In genomic region chr12:53481458-53481857, GRCh38 we compare ENCODE assay signal across 18 cellular contexts. TPM values are rescaled to one million over a fixed set of nuclear protein-coding genes. Genes with fewer than 3 reads are reported as not detected.
A peak's percentile ranks its signal among the peaks of the same experiment; 100 is the strongest.
DNase-seq lines count a peak whose midpoint lies in the region; ATAC-seq and TF ChIP-seq lines count a peak whose summit lies in the region.
"Not testable (repeated sequence)": the region's sequence is repeated elsewhere in the genome, so short reads cannot be mapped to it uniquely, and the experiment has no call there.
"Had no signal": no experiment of that assay in that cellular context is flagged by ENCODE, and none has a peak within 500 bp of the region (broad histone marks: within the 10 kb centered on the region; RNA-seq: fewer than 3 reads in every experiment).

No MANE protein-coding gene starts in this region.

- ATAC-seq in activated T-cell treated with anti-CD3 and anti-CD28 coated beads, Interleukin-2, amount 50 U/mL, for 72 hours (replicated peaks in 1 of 2); natural killer cell; stimulated activated naive B cell treated with anti-CD40 and anti-IgM and Interleukin-4, amounts not matched to agents 10 μg/mL and 1 μg/mL and 100 μg/mL, for 72 hours (replicated peaks): not testable (repeated sequence)

- not testable (repeated sequence) for H3K9me3 ChIP-seq in AG04450 (ENCODE audit: control insufficient read depth, insufficient read depth, low read length)

- peak overlapping the region; percentile 3 for H3K27ac ChIP-seq in AG04450 (ENCODE audit: low read depth, low read length)

- intact Hi-C loops in natural killer cell (cut with micrococcal nuclease), result not testable (repeated sequence)

- not testable (repeated sequence) for DNase-seq in AG04450 (ENCODE audit: low read depth, low spot score); activated T-cell treated with anti-CD3 and anti-CD28 coated beads, Interleukin-2, amount 50 U/mL, for 72 hours; natural killer cell; stimulated activated naive B cell treated with anti-CD40 and anti-IgM and Interleukin-4, amounts not matched to agents 10 μg/mL and 1 μg/mL and 100 μg/mL, for 72 hours
- DNase-seq in GM04503 (ENCODE audit: low read depth) (peak; percentile 73), M059J (ENCODE audit: low read depth) (peak; percentile 65), cardiac fibroblast (ENCODE audit: low read depth in 2 of 2) (peak; percentile 52 to 61), fibroblast of the conjunctiva (ENCODE audit: low read depth) (peak; percentile 61)

- H3K4me1 Mint-ChIP-seq in activated T-cell treated with anti-CD3 and anti-CD28 coated beads, Interleukin-2, amount 50 U/mL, for 72 hours (ENCODE audit: low read depth), result peaks cover 23% of the 10 kb centered on the region
- H3K4me1 Mint-ChIP-seq in natural killer cell, result peaks cover 16 to 28% of the 10 kb centered on the region in 2 donors
- H3K4me1 Mint-ChIP-seq in stimulated activated naive B cell treated with anti-CD40 and anti-IgM and Interleukin-4, amounts not matched to agents 10 μg/mL and 1 μg/mL and 100 μg/mL, for 72 hours, result peaks cover 15 to 25% of the 10 kb centered on the region in 2 donors

- H3K27ac Mint-ChIP-seq in activated T-cell treated with anti-CD3 and anti-CD28 coated beads, Interleukin-2, amount 50 U/mL, for 72 hours, result peak overlapping the region; percentile 50
- peak overlapping the region; percentile 58 to 64 for H3K27ac Mint-ChIP-seq in natural killer cell
- peak overlapping the region; percentile 86 for H3K27ac Mint-ChIP-seq in stimulated activated naive B cell treated with anti-CD40 and anti-IgM and Interleukin-4, amounts not matched to agents 10 μg/mL and 1 μg/mL and 100 μg/mL, for 72 hours

- not testable (repeated sequence) for H3K9me3 Mint-ChIP-seq in activated T-cell treated with anti-CD3 and anti-CD28 coated beads, Interleukin-2, amount 50 U/mL, for 72 hours; natural killer cell; stimulated activated naive B cell treated with anti-CD40 and anti-IgM and Interleukin-4, amounts not matched to agents 10 μg/mL and 1 μg/mL and 100 μg/mL, for 72 hours

- not testable (repeated sequence) for H3K27me3 ChIP-seq in AG04450 (ENCODE audit: control insufficient read depth, insufficient read depth, low read length)

- POLR2A ChIA-PET in AG04450 (lab: Yijun Ruan, JAX), result interaction anchor here (0.6 to 6.2 kb wide), 8 partner anchors 9 to 157 kb away, joined by 3 to 50 read pairs (median 4); partner anchors contain the start of genes MAP3K12 and TARBP2

- H3K4me3 Mint-ChIP-seq in activated T-cell treated with anti-CD3 and anti-CD28 coated beads, Interleukin-2, amount 50 U/mL, for 72 hours; natural killer cell; stimulated activated naive B cell treated with anti-CD40 and anti-IgM and Interleukin-4, amounts not matched to agents 10 μg/mL and 1 μg/mL and 100 μg/mL, for 72 hours: not testable (repeated sequence)

- not testable (repeated sequence) for H3K4me3 ChIP-seq in AG04450 (ENCODE audit: low read depth, low read length); cardiac fibroblast (replicated peaks in 1 of 2; ENCODE audit: low read depth in 2 of 2, low read length in 2 of 2)

- not testable (repeated sequence) for TF ChIP-seq CTCF in AG04450 (IDR thresholded peaks at IDR 0.05; ENCODE audit: low read depth, low read length); cardiac fibroblast (IDR thresholded peaks at IDR 0.05; ENCODE audit: low read depth, low read length); natural killer cell (IDR thresholded peaks at IDR 0.05)

- CTCF ChIA-PET in AG04450 (lab: Charles Lee), result interaction anchor here (1.2 to 1.5 kb wide), 3 partner anchors 60 to 160 kb away, joined by 3 to 7 read pairs (median 6); partner anchors contain the start of gene AAAS

- not testable (repeated sequence) for H3K27me3 Mint-ChIP-seq in activated T-cell treated with anti-CD3 and anti-CD28 coated beads, Interleukin-2, amount 50 U/mL, for 72 hours (ENCODE audit: low read depth); natural killer cell (ENCODE audit: low read depth in 2 of 2); stimulated activated naive B cell treated with anti-CD40 and anti-IgM and Interleukin-4, amounts not matched to agents 10 μg/mL and 1 μg/mL and 100 μg/mL, for 72 hours

- peaks cover 15 to 29% of the 10 kb centered on the region in 2 donors for H3K36me3 Mint-ChIP-seq in activated T-cell treated with anti-CD3 and anti-CD28 coated beads, Interleukin-2, amount 50 U/mL, for 72 hours (ENCODE audit: insufficient read depth in 2 of 2)
- not testable (repeated sequence) for H3K36me3 Mint-ChIP-seq in natural killer cell
- peaks cover 45 to 50% of the 10 kb centered on the region in 2 donors for H3K36me3 Mint-ChIP-seq in stimulated activated naive B cell treated with anti-CD40 and anti-IgM and Interleukin-4, amounts not matched to agents 10 μg/mL and 1 μg/mL and 100 μg/mL, for 72 hours

RNA-seq across cellular contexts. Expression of gene MAP3K12, which starts 17.8 kb away (rescaled TPM):
- polyA plus RNA-seq in AG04450 (2011; rRNA removed), result 35.7 and 46.1 TPM in 2 replicates
- 52.1 and 64.6 TPM in 2 replicates for polyA minus RNA-seq in AG04450 (2011; rRNA and poly(A)+ RNA removed)
- total RNA-seq in M059J (2014; rRNA removed; shearing (Covaris generic)), result 5.6 and 7.7 TPM in 2 replicates
- total RNA-seq in activated T-cell treated with anti-CD3 and anti-CD28 coated beads, Interleukin-2, amount 50 U/mL, for 72 hours, result 10 to 100 TPM; 18.8 to 23.7 TPM
- total RNA-seq in natural killer cell, result 10 to 100 TPM; 15.3 to 21.8 (median 21.8) TPM

RNA-seq across cellular contexts. Expression of gene TARBP2, which starts 19.6 kb away (rescaled TPM):
- 25.0 and 33.0 TPM in 2 replicates for polyA plus RNA-seq in AG04450 (2011; rRNA removed)
- 19.7 and 26.4 TPM in 2 replicates for polyA minus RNA-seq in AG04450 (2011; rRNA and poly(A)+ RNA removed)
- 29.4 and 31.7 TPM in 2 replicates for total RNA-seq in M059J (2014; rRNA removed; shearing (Covaris generic))
- 10 to 100 TPM; 37.7 to 40.7 TPM for total RNA-seq in activated T-cell treated with anti-CD3 and anti-CD28 coated beads, Interleukin-2, amount 50 U/mL, for 72 hours
- 10 to 100 TPM; 23.8 to 35.1 (median 33.7) TPM for total RNA-seq in natural killer cell

RNA-seq across cellular contexts. Expression of gene NPFF, which starts 25.8 kb away (rescaled TPM):
- not detected in 2 replicates for polyA plus RNA-seq in AG04450 (2011; rRNA removed)
- not detected in 2 replicates for polyA minus RNA-seq in AG04450 (2011; rRNA and poly(A)+ RNA removed)
- total RNA-seq in M059J (2014; rRNA removed; shearing (Covaris generic)), result not detected in 2 replicates
- total RNA-seq in activated T-cell treated with anti-CD3 and anti-CD28 coated beads, Interleukin-2, amount 50 U/mL, for 72 hours, result 1 to 10 TPM in 1 of 2 donors, not detected in 1; 1.3 TPM
- total RNA-seq in natural killer cell, result not detected
- total RNA-seq: A673; CD4-positive, alpha-beta memory T cell; dermis blood vessel endothelial cell; endothelial cell of umbilical vein; left colon; mesenteric fat pad; pulmonary artery endothelial cell; spleen; stomach; ureter had no signal
- polyA plus RNA-seq: CD4-positive, alpha-beta memory T cell; endothelial cell of umbilical vein; stomach had no signal

RNA-seq across cellular contexts. Expression of gene PCBP2, which starts 29.6 kb away (rescaled TPM):
- 286 and 408 TPM in 2 replicates for polyA plus RNA-seq in AG04450 (2011; rRNA removed)
- 1,032 and 1,271 TPM in 2 replicates for polyA minus RNA-seq in AG04450 (2011; rRNA and poly(A)+ RNA removed)
- 90.2 and 194 TPM in 2 replicates for total RNA-seq in M059J (2014; rRNA removed; shearing (Covaris generic))
- 1,000 to 10,000 TPM; 1,155 to 1,265 TPM for total RNA-seq in activated T-cell treated with anti-CD3 and anti-CD28 coated beads, Interleukin-2, amount 50 U/mL, for 72 hours
- 1,000 to 10,000 TPM in 1 of 3 donors, 100 to 1,000 TPM in 2; 910 to 1,083 (median 943) TPM for total RNA-seq in natural killer cell

RNA-seq across cellular contexts. Expression of gene PRR13, which starts 39.9 kb away (rescaled TPM):
- 71.4 and 92.8 TPM in 2 replicates for polyA plus RNA-seq in AG04450 (2011; rRNA removed)
- polyA minus RNA-seq in AG04450 (2011; rRNA and poly(A)+ RNA removed), result 78.8 and 83.9 TPM in 2 replicates
- 145 and 146 TPM in 2 replicates for total RNA-seq in M059J (2014; rRNA removed; shearing (Covaris generic))
- 100 to 1,000 TPM; 109 to 145 TPM for total RNA-seq in activated T-cell treated with anti-CD3 and anti-CD28 coated beads, Interleukin-2, amount 50 U/mL, for 72 hours
- total RNA-seq in natural killer cell, result 100 to 1,000 TPM; 214 to 233 (median 231) TPM
